In the genomic region with DNA sequence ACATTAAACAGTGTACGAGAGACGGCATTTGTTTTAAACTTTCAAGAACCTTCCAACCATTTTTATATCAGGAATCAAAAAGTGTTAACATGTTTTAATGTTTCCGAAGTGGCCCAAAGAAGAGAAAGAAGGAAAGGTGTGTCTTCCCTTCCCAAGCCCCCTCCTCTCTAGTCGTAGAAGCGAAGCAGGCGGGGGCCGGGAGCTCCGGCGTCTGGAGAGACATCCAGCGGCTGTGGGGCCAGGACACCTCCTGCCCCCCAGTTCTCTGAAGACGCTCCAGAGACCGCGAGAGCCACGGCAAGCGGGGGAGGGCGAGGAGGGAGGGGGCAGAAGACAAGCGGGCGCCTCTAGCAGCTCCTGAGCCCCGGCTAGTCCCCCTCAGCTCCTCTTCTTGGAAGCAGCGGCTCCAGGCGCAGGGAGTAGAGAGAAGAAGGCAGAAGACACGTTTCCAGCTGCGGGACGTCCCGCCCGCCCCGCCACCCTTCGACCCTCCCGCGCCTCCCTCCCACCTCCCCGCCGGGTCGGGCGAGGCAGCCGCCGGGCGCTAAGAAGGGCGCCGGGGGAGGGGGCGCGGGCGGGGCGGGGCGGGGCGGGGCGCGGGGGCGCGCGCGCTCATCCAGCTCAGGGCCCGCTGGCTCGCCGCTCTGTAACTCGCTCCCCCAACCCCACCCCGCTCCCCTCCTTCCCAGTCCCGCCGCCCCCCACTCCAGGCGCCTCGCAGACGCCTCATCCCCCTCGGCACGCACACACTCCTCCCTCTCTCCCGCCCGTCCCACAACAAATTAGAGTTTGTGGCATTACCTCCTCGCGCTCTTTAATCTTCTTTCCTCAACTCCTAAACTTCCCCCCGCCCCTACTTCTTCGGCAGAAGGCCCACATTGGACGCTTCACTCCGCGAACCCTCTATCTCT, we compare ENCODE assay signal across 8 cellular contexts.
A peak's percentile ranks its signal among the peaks of the same experiment; 100 is the strongest.
DNase-seq lines count a peak whose midpoint lies in the region; ATAC-seq and TF ChIP-seq lines count a peak whose summit lies in the region.

A gene (minus strand): TSS at position 871 of the 911 bp plus-strand sequence.

- no peaks in the 10 kb centered on the region for H3K4me1 ChIP-seq in NT2/D1 (ENCODE audit: insufficient read depth, insufficient read length)
- peaks cover 0 to 3% of the 10 kb centered on the region in 2 donors for H3K4me1 ChIP-seq in mucosa of rectum (ENCODE audit: control insufficient read depth in 2 of 2, insufficient read depth in 2 of 2, low read length in 2 of 2)

- TF ChIP-seq CTCF in AG09309 (IDR thresholded peaks at IDR 0.05; ENCODE audit: control insufficient read depth, insufficient read depth, low read depth, low read length, missing control alignments) = no peak

- DNase-seq in AG09309 (ENCODE audit: low read depth) (no peak), NT2/D1 (ENCODE audit: low read depth, low spot score) (peak; percentile 51), activated T-cell treated with anti-CD3 and anti-CD28 coated beads for 24 hours (ENCODE audit: low read depth) (peak; percentile 58), epithelial cell of prostate (ENCODE audit: low read depth, low spot score) (no peak)
- peak; percentile 30 to 51 for DNase-seq in stimulated activated CD8-positive, alpha-beta memory T cell treated with anti-CD3 and anti-CD28 coated beads, Interleukin-7, amount 100 ng/mL, for 1 hour (ENCODE audit: low read depth in 2 of 2)

- H3K27me3 ChIP-seq in NT2/D1 (ENCODE audit: insufficient read depth, insufficient read length) (no peaks in the 10 kb centered on the region), mucosa of rectum (ENCODE audit: control insufficient read depth in 2 of 2, insufficient read depth in 2 of 2, low read length in 2 of 2) (no peaks in the 10 kb centered on the region)

- H3K36me3 ChIP-seq in NT2/D1 (ENCODE audit: insufficient read depth, insufficient read length, low read length) = no peaks in the 10 kb centered on the region
- H3K36me3 ChIP-seq in mucosa of rectum (ENCODE audit: control insufficient read depth in 2 of 2, insufficient read depth in 2 of 2, low read length in 2 of 2) = no peaks in the 10 kb centered on the region

- peak within 1 kb of the TSS; percentile 77 for H3K27ac ChIP-seq in epithelial cell of prostate
- peak within 1 kb of the TSS; percentile 96 for H3K27ac ChIP-seq in mucosa of rectum (ENCODE audit: low read depth in 2 of 2, low read length in 2 of 2)

- H3K4me3 ChIP-seq in AG09309 (ENCODE audit: control insufficient read depth, low read depth, low read length) (peak within 1 kb of the TSS; percentile 85), NT2/D1 (ENCODE audit: insufficient read length, low read depth) (peak within 1 kb of the TSS; percentile 83), mucosa of rectum (ENCODE audit: low read length in 2 of 2) (peak within 1 kb of the TSS; percentile 88 to 89)

- H3K9ac ChIP-seq in NT2/D1 (ENCODE audit: insufficient read length, low read depth) = peak within 1 kb of the TSS; percentile 80
- H3K9ac ChIP-seq in mucosa of rectum (ENCODE audit: low read depth in 1 of 2, low read length in 2 of 2) = peak within 1 kb of the TSS; percentile 91 to 92

- H3K9me3 ChIP-seq in NT2/D1 (ENCODE audit: insufficient read depth, low read length) (no peaks in the 10 kb centered on the region), mucosa of rectum (ENCODE audit: control insufficient read depth in 2 of 2, low read length in 2 of 2) (no peaks in the 10 kb centered on the region)

- ATAC-seq in GM19035 (IDR thresholded peaks at IDR 0.05; ENCODE audit: unreplicated experiment) = peak; percentile 34
- ATAC-seq in HG03432 (IDR thresholded peaks at IDR 0.05; ENCODE audit: unreplicated experiment) = peak; percentile 40

Comparison
In these comparisons a context has a peak if more than half of its experiments do, and no peak if none do; other contexts are left out.
1. DNase-seq: peak in NT2/D1 (single experiment), activated T-cell treated with anti-CD3 and anti-CD28 coated beads for 24 hours (single experiment) and stimulated activated CD8-positive, alpha-beta memory T cell treated with anti-CD3 and anti-CD28 coated beads, Interleukin-7, amount 100 ng/mL, for 1 hour (2 of 2); none in AG09309 (single experiment) and epithelial cell of prostate (single experiment).
2. Peak in every context shown above with its lines, with median percentiles within 50 percentile points of each other: H3K4me3 ChIP-seq.